In genomic region chr13:94239135-94239534, GRCh38 we compare ENCODE assay signal across 11 cellular contexts.
DNase-seq lines count a peak whose midpoint lies in the region; ATAC-seq, FAIRE-seq and TF ChIP-seq lines count a peak whose summit lies in the region.
"Had no signal": no experiment of that assay in that cellular context is flagged by ENCODE, and none has a peak within 500 bp of the region (broad histone marks: within the 10 kb centered on the region; RNA-seq: fewer than 3 reads in every experiment).

No MANE protein-coding gene starts in this region.

- no peaks in the 10 kb centered on the region for H3K27me3 Mint-ChIP-seq in mesothelial cell of epicardium (ENCODE audit: low read depth)

- FAIRE-seq in RCC 7860 (lab: Jason Lieb, UNC), result peak; percentile 86

- DNase-seq in AG08396 (ENCODE audit: low spot score) (peak; percentile 35), RCC 7860 (ENCODE audit: low spot score) (peak; percentile 80), fibroblast of peridontal ligament (ENCODE audit: extremely low read depth) (peak; percentile 25), mesothelial cell of epicardium (ENCODE audit: low spot score in 2 of 2, unreplicated experiment in 2 of 2) (no peak), WERI-Rb-1 (no peak), NCI-H748 (lab: John Stamatoyannopoulos, UW; ENCODE audit: unreplicated experiment) (no peak)
- DNase-seq: esophagus squamous epithelium had no signal

- H3K27ac Mint-ChIP-seq in mesothelial cell of epicardium, result no peak overlapping the region
- H3K27ac Mint-ChIP-seq: IgD-negative memory B cell, nephron had no signal

- no peak overlapping the region for H3K27ac ChIP-seq in WERI-Rb-1
- H3K27ac ChIP-seq: esophagus squamous epithelium had no signal

- no peaks in the 10 kb centered on the region for H3K27me3 ChIP-seq in WERI-Rb-1 (ENCODE audit: insufficient read depth, low read depth, severe bottlenecking)
- H3K27me3 ChIP-seq: esophagus squamous epithelium had no signal

- TF ChIP-seq CTCF in mesothelial cell of epicardium (IDR thresholded peaks at IDR 0.05; ENCODE audit: unreplicated experiment) (no peak), WERI-Rb-1 (IDR thresholded peaks at IDR 0.05; ENCODE audit: low read depth, low read length) (no peak)

- no peaks in the 10 kb centered on the region for H3K36me3 ChIP-seq in WERI-Rb-1
- H3K36me3 ChIP-seq: esophagus squamous epithelium had no signal

- H3K4me3 ChIP-seq in WERI-Rb-1 (ENCODE audit: low read depth, low read length), result no peak overlapping the region
- H3K4me3 ChIP-seq: esophagus squamous epithelium had no signal

- no peaks in the 10 kb centered on the region for H3K36me3 Mint-ChIP-seq in mesothelial cell of epicardium
- H3K36me3 Mint-ChIP-seq: IgD-negative memory B cell had no signal

- peaks cover 6% of the 10 kb centered on the region for H3K4me1 Mint-ChIP-seq in mesothelial cell of epicardium

- no peaks in the 10 kb centered on the region for H3K9me3 Mint-ChIP-seq in mesothelial cell of epicardium
- H3K9me3 Mint-ChIP-seq: nephron had no signal

- H3K9me3 ChIP-seq in WERI-Rb-1 (ENCODE audit: severe bottlenecking), result no peaks in the 10 kb centered on the region
- H3K9me3 ChIP-seq: esophagus squamous epithelium had no signal

- H3K4me3 Mint-ChIP-seq in mesothelial cell of epicardium, result no peak overlapping the region
- H3K4me3 Mint-ChIP-seq: nephron had no signal

- ATAC-seq in GM18519 (IDR thresholded peaks at IDR 0.05; ENCODE audit: low FRiP score, unreplicated experiment), result peak; percentile 81
- no peak for ATAC-seq in GM21423 (IDR thresholded peaks at IDR 0.05; ENCODE audit: unreplicated experiment)

Comparison
In these comparisons a context has a peak if more than half of its experiments do, and no peak if none do; other contexts are left out.
1. DNase-seq: peak in AG08396 (single experiment), RCC 7860 (single experiment) and fibroblast of peridontal ligament (single experiment); none in mesothelial cell of epicardium (0 of 2), WERI-Rb-1 (single experiment) and NCI-H748 (single experiment).